ENCODE assay signal across 8 cellular contexts in genomic region chr3:32819086-32819450, GRCh38. TPM values are rescaled to one million over a fixed set of nuclear protein-coding genes. Genes with fewer than 3 reads are reported as not detected.
DNase-seq lines count a peak whose midpoint lies in the region; ATAC-seq and TF ChIP-seq lines count a peak whose summit lies in the region.
"Had no signal": no experiment of that assay in that cellular context is flagged by ENCODE, and none has a peak within 500 bp of the region (broad histone marks: within the 10 kb centered on the region; RNA-seq: fewer than 3 reads in every experiment).

No MANE protein-coding gene starts in this region.

- no peak overlapping the region for H3K27ac Mint-ChIP-seq in T-cell

- TF ChIP-seq CTCF in osteoblast (IDR thresholded peaks at IDR 0.05; ENCODE audit: extremely low read depth, low read depth, low read length) (no peak), PC-9 (conservative IDR thresholded peaks at IDR 0.05) (no peak)

- H3F3A ChIP-seq in PC-9 (ENCODE audit: insufficient read depth, low read depth): no peaks in the 10 kb centered on the region

- CTCF ChIA-PET in T-cell (lab: Charles Lee): no interaction called here
- CTCF ChIA-PET in PC-9 (lab: Charles Lee): no interaction called here

- H4K20me1 ChIP-seq in osteoblast (ENCODE audit: insufficient read depth, low read length) (no peaks in the 10 kb centered on the region), PC-9 (ENCODE audit: insufficient read depth) (no peaks in the 10 kb centered on the region)

- H3K4me1 Mint-ChIP-seq in T-cell: peaks cover 6 to 30% (median 22%) of the 10 kb centered on the region in 3 donors

- no peaks in the 10 kb centered on the region for H3K36me3 ChIP-seq in osteoblast (ENCODE audit: insufficient read depth, low read length)
- no peaks in the 10 kb centered on the region for H3K36me3 ChIP-seq in PC-9 (ENCODE audit: low read depth)
- H3K36me3 ChIP-seq: pancreas had no signal

- ATAC-seq in T-cell (replicated peaks in 1 of 4) (no peak), HG03175 (IDR thresholded peaks at IDR 0.05; ENCODE audit: unreplicated experiment) (no peak)
- ATAC-seq: pancreas had no signal

- intact Hi-C loops in PC-9 (cut with micrococcal nuclease; ENCODE audit: unreplicated experiment): no loop called here

- DNase-seq in T-cell (no peak), osteoblast (ENCODE audit: insufficient read length, low spot score, missing footprints) (peak; percentile 64), PC-9 (no peak), A172 (ENCODE audit: low spot score) (no peak)

- H3K4me2 ChIP-seq in osteoblast (ENCODE audit: insufficient read depth, low read length): no peak overlapping the region
- no peak overlapping the region for H3K4me2 ChIP-seq in PC-9

- BruUV-seq in PC-9 (replicated peaks; lab: Mats Ljungman, UMichigan): no TSS peak

- peak overlapping the region; percentile 36 to 73 (median 68) for H3K4me3 Mint-ChIP-seq in T-cell

- peak overlapping the region; percentile 71; the same call in 1 of the 2 replicates for H3K4me3 ChIP-seq in GM08714 (ENCODE audit: low read length)
- peak overlapping the region; percentile 98 for H3K4me3 ChIP-seq in iPS-11a (ENCODE audit: low read depth, low read length)
- no peak overlapping the region for H3K4me3 ChIP-seq in osteoblast (ENCODE audit: insufficient read depth, low read length)
- no peak overlapping the region for H3K4me3 ChIP-seq in PC-9

- H3K27me3 Mint-ChIP-seq in T-cell: peaks cover 20 to 54% of the 10 kb centered on the region in 2 donors

- H3K79me2 ChIP-seq in osteoblast (ENCODE audit: insufficient read depth, low read length) (no peaks in the 10 kb centered on the region), PC-9 (ENCODE audit: low read depth) (no peaks in the 10 kb centered on the region)

- H3K27ac ChIP-seq in osteoblast (ENCODE audit: low read depth, low read length) (no peak overlapping the region), PC-9 (no peak overlapping the region)
- H3K27ac ChIP-seq: pancreas had no signal

- no peaks in the 10 kb centered on the region for H3K9me3 Mint-ChIP-seq in T-cell

- H3K27me3 ChIP-seq in osteoblast (ENCODE audit: insufficient read depth, low read length): peaks cover 91% of the 10 kb centered on the region
- no peaks in the 10 kb centered on the region for H3K27me3 ChIP-seq in PC-9 (ENCODE audit: insufficient read depth, low read depth)

- H3K9me2 ChIP-seq in PC-9 (ENCODE audit: insufficient read depth): no peaks in the 10 kb centered on the region

- POLR2A ChIA-PET in T-cell (lab: Charles Lee): no interaction called here
- POLR2A ChIA-PET in PC-9 (lab: Charles Lee; ENCODE audit: unreplicated experiment): no interaction called here

- H2AFZ ChIP-seq in osteoblast (ENCODE audit: low read length) (no peak overlapping the region), PC-9 (no peak overlapping the region)

- H3K4me1 ChIP-seq in osteoblast (ENCODE audit: insufficient read depth, low read length) (no peaks in the 10 kb centered on the region), PC-9 (replicated peaks; ENCODE audit: insufficient read depth) (no peaks in the 10 kb centered on the region)

- no peaks in the 10 kb centered on the region for H3K36me3 Mint-ChIP-seq in T-cell

- peaks cover 8% of the 10 kb centered on the region for H3K9me3 ChIP-seq in osteoblast (ENCODE audit: low read depth, low read length)
- no peaks in the 10 kb centered on the region for H3K9me3 ChIP-seq in PC-9 (ENCODE audit: insufficient read depth, low read depth)
- H3K9me3 ChIP-seq: pancreas had no signal

RNA-seq across cellular contexts. Expression of gene TRIM71, which starts 1.3 kb away (rescaled TPM):
- under 1 TPM in 4 of 5 donors, not detected in 1; 0.05 to 0.32 (median 0.29) TPM for total RNA-seq in T-cell
- total RNA-seq in osteoblast: not detected in 2 replicates
- not detected in 2 replicates for total RNA-seq in PC-9 (2021)
- total RNA-seq in A172 (2014; rRNA removed; shearing (Covaris generic)): under 0.01 and 0.05 TPM in 2 replicates

Comparison
In these comparisons a context has a peak if more than half of its experiments do, and no peak if none do; other contexts are left out.
1. H3K4me3 ChIP-seq: peak in GM08714 (single experiment) and iPS-11a (single experiment); none in osteoblast (single experiment) and PC-9 (single experiment).